22 cellular contexts compared by ENCODE assay signal in genomic region chr10:103610083-103610472, GRCh38.
"Had no signal": no experiment of that assay in that cellular context is flagged by ENCODE, and none has a peak within 500 bp of the region (broad histone marks: within the 10 kb centered on the region; RNA-seq: fewer than 3 reads in every experiment).

No MANE protein-coding gene starts in this region.

- H3K27me3 Mint-ChIP-seq: naive B cell had no signal

- H3K27me3 ChIP-seq: hepatocyte, upper lobe of right lung had no signal

- H3K4me1 ChIP-seq: upper lobe of right lung had no signal

- ATAC-seq: left lobe of liver; lower lobe of right lung; sciatic nerve; stimulated activated naive CD8-positive, alpha-beta T cell treated with anti-CD3 and anti-CD28 coated beads, Interleukin-15, Interleukin-2, amounts not matched to agents 100 U/mL and 50 U/mL, for 24 hours; upper lobe of right lung had no signal

- H3K36me3 Mint-ChIP-seq: immature natural killer cell had no signal

- H3K4me3 ChIP-seq: hepatocyte, lower lobe of right lung, upper lobe of right lung had no signal

- H3K4me2 ChIP-seq: hepatocyte had no signal

- H3K9me3 ChIP-seq: lower lobe of right lung, upper lobe of right lung had no signal

- H3K27ac ChIP-seq: hepatocyte, lower lobe of right lung, upper lobe of right lung had no signal

- H3K27ac Mint-ChIP-seq: immature natural killer cell; T-helper 1 cell treated with Interleukin-12 subunit alpha and Interleukin-12 subunit beta and Interleukin-4 antibody, amounts not matched to agents 30 μg/mL and 1 μg/mL, for 36 hours had no signal

- H3K4me1 Mint-ChIP-seq: immature natural killer cell, naive B cell had no signal

- H3K79me2 ChIP-seq: hepatocyte had no signal

- H2AFZ ChIP-seq: hepatocyte had no signal

- DNase-seq: activated CD4-positive, alpha-beta T cell treated with anti-CD3 and anti-CD28 coated beads for 4 hours; activated CD4-positive, alpha-beta T cell treated with anti-CD3 and anti-CD28 coated beads, Interleukin-2, amount 50 U/mL, for 48 hours; activated CD4-positive, CD25-positive, alpha-beta regulatory T cell; activated gamma-delta T cell; activated naive CD4-positive, alpha-beta T cell treated with anti-CD3 and anti-CD28 coated beads, Interleukin-2, amount 50 U/mL, for 16 hours; anterior cingulate cortex; effector CD4-positive, alpha-beta T cell; glutamatergic neuron; immature natural killer cell; lower lobe of right lung; naive B cell; occipital lobe; small intestine; stimulated activated CD4-positive, alpha-beta T cell treated with anti-CD3 and anti-CD28 coated beads, Interleukin-15, amount 100 ng/mL, for 24 hours; stimulated activated CD4-positive, alpha-beta T cell treated with anti-CD3 and anti-CD28 coated beads, Interleukin-2, amount 100 ng/mL, for 48 hours; stimulated activated naive CD8-positive, alpha-beta T cell treated with anti-CD3 and anti-CD28 coated beads, Interleukin-15, Interleukin-2, amounts not matched to agents 100 U/mL and 50 U/mL, for 24 hours; upper lobe of right lung had no signal

- H3K9me3 Mint-ChIP-seq: immature natural killer cell; T-helper 1 cell treated with Interleukin-12 subunit alpha and Interleukin-12 subunit beta and Interleukin-4 antibody, amounts not matched to agents 30 μg/mL and 1 μg/mL, for 36 hours had no signal

- H3K4me3 Mint-ChIP-seq: brain; immature natural killer cell; naive B cell; T-helper 1 cell treated with Interleukin-12 subunit alpha and Interleukin-12 subunit beta and Interleukin-4 antibody, amounts not matched to agents 30 μg/mL and 1 μg/mL, for 36 hours had no signal
